In the genomic region with DNA sequence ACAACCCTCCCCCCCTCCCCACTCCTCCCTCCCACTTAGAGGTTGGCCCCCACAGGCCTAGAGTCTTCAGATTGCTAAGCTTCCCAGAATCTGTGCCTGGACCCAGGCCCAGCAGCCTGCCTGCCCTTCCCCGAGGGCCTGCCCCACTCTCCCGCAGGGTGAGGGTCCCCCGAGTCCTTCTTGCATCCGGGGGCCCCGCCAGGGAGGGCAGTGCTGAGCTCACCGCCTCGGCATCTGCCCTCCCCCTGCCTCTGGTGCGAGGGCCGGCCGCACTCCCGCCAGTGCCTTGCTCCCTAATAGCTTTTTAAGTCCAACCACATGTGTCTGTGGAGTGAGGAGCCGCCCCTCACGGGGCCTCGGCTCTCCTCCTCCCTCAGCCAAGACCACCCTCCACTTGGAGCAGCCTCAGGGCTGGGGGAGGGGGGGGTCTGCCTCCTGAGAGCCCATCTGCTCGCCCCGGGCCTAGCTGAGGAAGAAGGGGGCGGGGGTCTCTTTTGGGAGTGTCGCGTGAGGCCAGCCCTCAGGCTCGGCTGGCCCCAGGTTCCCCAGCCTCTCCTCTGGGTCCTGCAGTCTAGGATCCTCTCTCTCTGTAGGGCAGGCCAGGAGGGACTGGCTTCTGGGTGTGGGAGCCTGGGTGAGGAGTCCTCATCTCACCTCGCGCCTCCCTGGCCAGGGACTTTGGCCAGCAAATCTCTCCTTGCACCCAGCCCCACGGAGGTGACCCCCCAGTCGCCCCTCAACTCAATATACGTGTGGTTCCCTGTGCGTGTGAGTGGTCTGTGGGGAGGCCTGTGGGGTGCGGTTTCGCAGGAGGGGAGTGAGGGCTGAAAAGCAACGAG, we compare ENCODE assay signal across 1 cellular context.
TF ChIP-seq lines count a peak whose summit lies in the region.

No MANE protein-coding gene starts in this region.

TF ChIP-seq in HEK293, 187 proteins besides CTCF, POLR2A, EP300 and RAD21 (continued from another document and continues in another):
- TF ChIP-seq, protein P1, sequence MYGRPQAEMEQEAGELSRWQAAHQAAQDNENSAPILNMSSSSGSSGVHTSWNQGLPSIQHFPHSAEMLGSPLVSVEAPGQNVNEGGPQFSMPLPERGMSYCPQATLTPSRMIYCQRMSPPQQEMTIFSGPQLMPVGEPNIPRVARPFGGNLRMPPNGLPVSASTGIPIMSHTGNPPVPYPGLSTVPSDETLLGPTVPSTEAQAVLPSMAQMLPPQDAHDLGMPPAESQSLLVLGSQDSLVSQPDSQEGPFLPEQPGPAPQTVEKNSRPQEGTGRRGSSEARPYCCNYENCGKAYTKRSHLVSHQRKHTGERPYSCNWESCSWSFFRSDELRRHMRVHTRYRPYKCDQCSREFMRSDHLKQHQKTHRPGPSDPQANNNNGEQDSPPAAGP (tag by site-specific recombination; IDR thresholded peaks at IDR 0.05) = peak; percentile 78
- TF ChIP-seq FEZF1 (tag by site-specific recombination; IDR thresholded peaks at IDR 0.05) (no peak), ZNF837 (tag by site-specific recombination; IDR thresholded peaks at IDR 0.05) (no peak), ZBTB21 (tag by site-specific recombination; IDR thresholded peaks at IDR 0.05) (no peak), ZNF600 (tag by site-specific recombination; IDR thresholded peaks at IDR 0.05) (no peak), ZXDB (tag by site-specific recombination; IDR thresholded peaks at IDR 0.05) (0 out of 2 replicates have a peak, but pooled peaks have one; percentile 38), ZEB2 (tag by site-specific recombination; IDR thresholded peaks at IDR 0.05) (peak; percentile 67), SCRT2 (tag by site-specific recombination; IDR thresholded peaks at IDR 0.05) (no peak), ZNF394 (tag by site-specific recombination; IDR thresholded peaks at IDR 0.05; ENCODE audit: borderline replicate concordance) (no peak), ZNF302 (tag by site-specific recombination; IDR thresholded peaks at IDR 0.05; ENCODE audit: low read depth) (no peak), ZNF221 (tag by site-specific recombination; IDR thresholded peaks at IDR 0.05; ENCODE audit: borderline replicate concordance) (no peak), ZBTB48 (tag by site-specific recombination; IDR thresholded peaks at IDR 0.05) (peak; percentile 44; the same call in 1 of the 2 replicates), GLIS1 (tag by site-specific recombination; IDR thresholded peaks at IDR 0.05) (peak; percentile 95), ZNF133 (tag by site-specific recombination; IDR thresholded peaks at IDR 0.05) (no peak), ZNF626 (tag by site-specific recombination; IDR thresholded peaks at IDR 0.05) (no peak), EGR2 (tag by site-specific recombination; IDR thresholded peaks at IDR 0.05; ENCODE audit: low read depth) (peak; percentile 34; the same call in 1 of the 2 replicates), ZNF433 (tag by site-specific recombination; IDR thresholded peaks at IDR 0.05; ENCODE audit: low read depth) (no peak), ZNF558 (tag by site-specific recombination; IDR thresholded peaks at IDR 0.05) (no peak), ZNF324 (tag by site-specific recombination; IDR thresholded peaks at IDR 0.05) (no peak), ZNF549 (tag by site-specific recombination; IDR thresholded peaks at IDR 0.05) (no peak), ZNF560 (tag by site-specific recombination; IDR thresholded peaks at IDR 0.05; ENCODE audit: borderline replicate concordance) (no peak), GLI4 (tag by site-specific recombination; IDR thresholded peaks at IDR 0.05) (no peak), ZNF112 (tag by site-specific recombination; IDR thresholded peaks at IDR 0.05) (no peak), ZNF19 (tag by site-specific recombination; IDR thresholded peaks at IDR 0.05; ENCODE audit: low read depth) (no peak), ZNF174 (tag by site-specific recombination; IDR thresholded peaks at IDR 0.05) (no peak), ZFP3 (tag by site-specific recombination; IDR thresholded peaks at IDR 0.05; ENCODE audit: low read depth) (no peak), ZNF776 (tag by site-specific recombination; IDR thresholded peaks at IDR 0.05; ENCODE audit: borderline replicate concordance) (no peak), ZNF677 (tag by site-specific recombination; IDR thresholded peaks at IDR 0.05) (no peak), WT1 (tag by site-specific recombination; IDR thresholded peaks at IDR 0.05) (peak; percentile 74), GLIS2 (tag by site-specific recombination; IDR thresholded peaks at IDR 0.05) (peak; percentile 59), ZIC2 (tag by site-specific recombination; IDR thresholded peaks at IDR 0.05) (peak; percentile 58), ZNF548 (tag by site-specific recombination; IDR thresholded peaks at IDR 0.05) (no peak), ZBTB20 (tag by site-specific recombination; IDR thresholded peaks at IDR 0.05) (0 out of 2 replicates have a peak, but pooled peaks have one; percentile 29)
- TF ChIP-seq, protein P2, sequence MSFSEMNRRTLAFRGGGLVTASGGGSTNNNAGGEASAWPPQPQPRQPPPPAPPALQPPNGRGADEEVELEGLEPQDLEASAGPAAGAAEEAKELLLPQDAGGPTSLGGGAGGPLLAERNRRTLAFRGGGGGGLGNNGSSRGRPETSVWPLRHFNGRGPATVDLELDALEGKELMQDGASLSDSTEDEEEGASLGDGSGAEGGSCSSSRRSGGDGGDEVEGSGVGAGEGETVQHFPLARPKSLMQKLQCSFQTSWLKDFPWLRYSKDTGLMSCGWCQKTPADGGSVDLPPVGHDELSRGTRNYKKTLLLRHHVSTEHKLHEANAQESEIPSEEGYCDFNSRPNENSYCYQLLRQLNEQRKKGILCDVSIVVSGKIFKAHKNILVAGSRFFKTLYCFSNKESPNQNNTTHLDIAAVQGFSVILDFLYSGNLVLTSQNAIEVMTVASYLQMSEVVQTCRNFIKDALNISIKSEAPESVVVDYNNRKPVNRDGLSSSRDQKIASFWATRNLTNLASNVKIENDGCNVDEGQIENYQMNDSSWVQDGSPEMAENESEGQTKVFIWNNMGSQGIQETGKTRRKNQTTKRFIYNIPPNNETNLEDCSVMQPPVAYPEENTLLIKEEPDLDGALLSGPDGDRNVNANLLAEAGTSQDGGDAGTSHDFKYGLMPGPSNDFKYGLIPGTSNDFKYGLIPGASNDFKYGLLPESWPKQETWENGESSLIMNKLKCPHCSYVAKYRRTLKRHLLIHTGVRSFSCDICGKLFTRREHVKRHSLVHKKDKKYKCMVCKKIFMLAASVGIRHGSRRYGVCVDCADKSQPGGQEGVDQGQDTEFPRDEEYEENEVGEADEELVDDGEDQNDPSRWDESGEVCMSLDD (tag by site-specific recombination; IDR thresholded peaks at IDR 0.05) = no peak
- TF ChIP-seq, protein P3, sequence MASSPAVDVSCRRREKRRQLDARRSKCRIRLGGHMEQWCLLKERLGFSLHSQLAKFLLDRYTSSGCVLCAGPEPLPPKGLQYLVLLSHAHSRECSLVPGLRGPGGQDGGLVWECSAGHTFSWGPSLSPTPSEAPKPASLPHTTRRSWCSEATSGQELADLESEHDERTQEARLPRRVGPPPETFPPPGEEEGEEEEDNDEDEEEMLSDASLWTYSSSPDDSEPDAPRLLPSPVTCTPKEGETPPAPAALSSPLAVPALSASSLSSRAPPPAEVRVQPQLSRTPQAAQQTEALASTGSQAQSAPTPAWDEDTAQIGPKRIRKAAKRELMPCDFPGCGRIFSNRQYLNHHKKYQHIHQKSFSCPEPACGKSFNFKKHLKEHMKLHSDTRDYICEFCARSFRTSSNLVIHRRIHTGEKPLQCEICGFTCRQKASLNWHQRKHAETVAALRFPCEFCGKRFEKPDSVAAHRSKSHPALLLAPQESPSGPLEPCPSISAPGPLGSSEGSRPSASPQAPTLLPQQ (tag by site-specific recombination; IDR thresholded peaks at IDR 0.05) = peak; percentile 9; the same call in 1 of the 2 replicates
- TF ChIP-seq, protein P4, sequence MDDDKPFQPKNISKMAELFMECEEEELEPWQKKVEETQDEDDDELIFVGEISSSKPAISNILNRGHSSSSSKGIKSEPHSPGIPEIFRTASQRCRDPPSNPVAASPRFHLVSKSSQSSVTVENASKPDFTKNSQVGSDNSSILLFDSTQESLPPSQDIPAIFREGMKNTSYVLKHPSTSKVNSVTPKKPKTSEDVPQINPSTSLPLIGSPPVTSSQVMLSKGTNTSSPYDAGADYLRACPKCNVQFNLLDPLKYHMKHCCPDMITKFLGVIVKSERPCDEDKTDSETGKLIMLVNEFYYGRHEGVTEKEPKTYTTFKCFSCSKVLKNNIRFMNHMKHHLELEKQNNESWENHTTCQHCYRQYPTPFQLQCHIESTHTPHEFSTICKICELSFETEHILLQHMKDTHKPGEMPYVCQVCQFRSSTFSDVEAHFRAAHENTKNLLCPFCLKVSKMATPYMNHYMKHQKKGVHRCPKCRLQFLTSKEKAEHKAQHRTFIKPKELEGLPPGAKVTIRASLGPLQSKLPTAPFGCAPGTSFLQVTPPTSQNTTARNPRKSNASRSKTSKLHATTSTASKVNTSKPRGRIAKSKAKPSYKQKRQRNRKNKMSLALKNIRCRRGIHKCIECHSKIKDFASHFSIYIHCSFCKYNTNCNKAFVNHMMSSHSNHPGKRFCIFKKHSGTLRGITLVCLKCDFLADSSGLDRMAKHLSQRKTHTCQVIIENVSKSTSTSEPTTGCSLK (tag by site-specific recombination; IDR thresholded peaks at IDR 0.05) = no peak
- TF ChIP-seq, protein P5, sequence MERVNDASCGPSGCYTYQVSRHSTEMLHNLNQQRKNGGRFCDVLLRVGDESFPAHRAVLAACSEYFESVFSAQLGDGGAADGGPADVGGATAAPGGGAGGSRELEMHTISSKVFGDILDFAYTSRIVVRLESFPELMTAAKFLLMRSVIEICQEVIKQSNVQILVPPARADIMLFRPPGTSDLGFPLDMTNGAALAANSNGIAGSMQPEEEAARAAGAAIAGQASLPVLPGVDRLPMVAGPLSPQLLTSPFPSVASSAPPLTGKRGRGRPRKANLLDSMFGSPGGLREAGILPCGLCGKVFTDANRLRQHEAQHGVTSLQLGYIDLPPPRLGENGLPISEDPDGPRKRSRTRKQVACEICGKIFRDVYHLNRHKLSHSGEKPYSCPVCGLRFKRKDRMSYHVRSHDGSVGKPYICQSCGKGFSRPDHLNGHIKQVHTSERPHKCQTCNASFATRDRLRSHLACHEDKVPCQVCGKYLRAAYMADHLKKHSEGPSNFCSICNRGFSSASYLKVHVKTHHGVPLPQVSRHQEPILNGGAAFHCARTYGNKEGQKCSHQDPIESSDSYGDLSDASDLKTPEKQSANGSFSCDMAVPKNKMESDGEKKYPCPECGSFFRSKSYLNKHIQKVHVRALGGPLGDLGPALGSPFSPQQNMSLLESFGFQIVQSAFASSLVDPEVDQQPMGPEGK (tag by site-specific recombination; IDR thresholded peaks at IDR 0.05) = peak; percentile 49; the same call in 1 of the 2 replicates
- TF ChIP-seq, protein P6, sequence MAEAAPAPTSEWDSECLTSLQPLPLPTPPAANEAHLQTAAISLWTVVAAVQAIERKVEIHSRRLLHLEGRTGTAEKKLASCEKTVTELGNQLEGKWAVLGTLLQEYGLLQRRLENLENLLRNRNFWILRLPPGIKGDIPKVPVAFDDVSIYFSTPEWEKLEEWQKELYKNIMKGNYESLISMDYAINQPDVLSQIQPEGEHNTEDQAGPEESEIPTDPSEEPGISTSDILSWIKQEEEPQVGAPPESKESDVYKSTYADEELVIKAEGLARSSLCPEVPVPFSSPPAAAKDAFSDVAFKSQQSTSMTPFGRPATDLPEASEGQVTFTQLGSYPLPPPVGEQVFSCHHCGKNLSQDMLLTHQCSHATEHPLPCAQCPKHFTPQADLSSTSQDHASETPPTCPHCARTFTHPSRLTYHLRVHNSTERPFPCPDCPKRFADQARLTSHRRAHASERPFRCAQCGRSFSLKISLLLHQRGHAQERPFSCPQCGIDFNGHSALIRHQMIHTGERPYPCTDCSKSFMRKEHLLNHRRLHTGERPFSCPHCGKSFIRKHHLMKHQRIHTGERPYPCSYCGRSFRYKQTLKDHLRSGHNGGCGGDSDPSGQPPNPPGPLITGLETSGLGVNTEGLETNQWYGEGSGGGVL (tag by site-specific recombination; IDR thresholded peaks at IDR 0.05) = peak; percentile 81
- TF ChIP-seq, protein P7, sequence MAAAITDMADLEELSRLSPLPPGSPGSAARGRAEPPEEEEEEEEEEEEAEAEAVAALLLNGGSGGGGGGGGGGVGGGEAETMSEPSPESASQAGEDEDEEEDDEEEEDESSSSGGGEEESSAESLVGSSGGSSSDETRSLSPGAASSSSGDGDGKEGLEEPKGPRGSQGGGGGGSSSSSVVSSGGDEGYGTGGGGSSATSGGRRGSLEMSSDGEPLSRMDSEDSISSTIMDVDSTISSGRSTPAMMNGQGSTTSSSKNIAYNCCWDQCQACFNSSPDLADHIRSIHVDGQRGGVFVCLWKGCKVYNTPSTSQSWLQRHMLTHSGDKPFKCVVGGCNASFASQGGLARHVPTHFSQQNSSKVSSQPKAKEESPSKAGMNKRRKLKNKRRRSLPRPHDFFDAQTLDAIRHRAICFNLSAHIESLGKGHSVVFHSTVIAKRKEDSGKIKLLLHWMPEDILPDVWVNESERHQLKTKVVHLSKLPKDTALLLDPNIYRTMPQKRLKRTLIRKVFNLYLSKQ (tag by site-specific recombination; IDR thresholded peaks at IDR 0.05; ENCODE audit: borderline replicate concordance) = no peak
- TF ChIP-seq, protein P8, sequence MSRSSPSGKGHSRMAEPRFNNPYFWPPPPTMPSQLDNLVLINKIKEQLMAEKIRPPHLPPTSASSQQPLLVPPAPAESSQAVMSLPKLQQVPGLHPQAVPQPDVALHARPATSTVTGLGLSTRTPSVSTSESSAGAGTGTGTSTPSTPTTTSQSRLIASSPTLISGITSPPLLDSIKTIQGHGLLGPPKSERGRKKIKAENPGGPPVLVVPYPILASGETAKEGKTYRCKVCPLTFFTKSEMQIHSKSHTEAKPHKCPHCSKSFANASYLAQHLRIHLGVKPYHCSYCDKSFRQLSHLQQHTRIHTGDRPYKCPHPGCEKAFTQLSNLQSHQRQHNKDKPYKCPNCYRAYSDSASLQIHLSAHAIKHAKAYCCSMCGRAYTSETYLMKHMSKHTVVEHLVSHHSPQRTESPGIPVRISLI (tag by site-specific recombination; IDR thresholded peaks at IDR 0.05) = no peak
- TF ChIP-seq, protein P9, sequence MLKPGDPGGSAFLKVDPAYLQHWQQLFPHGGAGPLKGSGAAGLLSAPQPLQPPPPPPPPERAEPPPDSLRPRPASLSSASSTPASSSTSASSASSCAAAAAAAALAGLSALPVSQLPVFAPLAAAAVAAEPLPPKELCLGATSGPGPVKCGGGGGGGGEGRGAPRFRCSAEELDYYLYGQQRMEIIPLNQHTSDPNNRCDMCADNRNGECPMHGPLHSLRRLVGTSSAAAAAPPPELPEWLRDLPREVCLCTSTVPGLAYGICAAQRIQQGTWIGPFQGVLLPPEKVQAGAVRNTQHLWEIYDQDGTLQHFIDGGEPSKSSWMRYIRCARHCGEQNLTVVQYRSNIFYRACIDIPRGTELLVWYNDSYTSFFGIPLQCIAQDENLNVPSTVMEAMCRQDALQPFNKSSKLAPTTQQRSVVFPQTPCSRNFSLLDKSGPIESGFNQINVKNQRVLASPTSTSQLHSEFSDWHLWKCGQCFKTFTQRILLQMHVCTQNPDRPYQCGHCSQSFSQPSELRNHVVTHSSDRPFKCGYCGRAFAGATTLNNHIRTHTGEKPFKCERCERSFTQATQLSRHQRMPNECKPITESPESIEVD (tag by site-specific recombination; IDR thresholded peaks at IDR 0.05) = no peak
